In genomic region chr15:98786706-98787105, GRCh38 we compare ENCODE assay signal across 1 cellular context.
TF ChIP-seq lines count a peak whose summit lies in the region.

No MANE protein-coding gene starts in this region.

TF ChIP-seq in GM23338, 12 proteins besides CTCF, POLR2A, EP300 and RAD21:
- TF ChIP-seq, protein P1, sequence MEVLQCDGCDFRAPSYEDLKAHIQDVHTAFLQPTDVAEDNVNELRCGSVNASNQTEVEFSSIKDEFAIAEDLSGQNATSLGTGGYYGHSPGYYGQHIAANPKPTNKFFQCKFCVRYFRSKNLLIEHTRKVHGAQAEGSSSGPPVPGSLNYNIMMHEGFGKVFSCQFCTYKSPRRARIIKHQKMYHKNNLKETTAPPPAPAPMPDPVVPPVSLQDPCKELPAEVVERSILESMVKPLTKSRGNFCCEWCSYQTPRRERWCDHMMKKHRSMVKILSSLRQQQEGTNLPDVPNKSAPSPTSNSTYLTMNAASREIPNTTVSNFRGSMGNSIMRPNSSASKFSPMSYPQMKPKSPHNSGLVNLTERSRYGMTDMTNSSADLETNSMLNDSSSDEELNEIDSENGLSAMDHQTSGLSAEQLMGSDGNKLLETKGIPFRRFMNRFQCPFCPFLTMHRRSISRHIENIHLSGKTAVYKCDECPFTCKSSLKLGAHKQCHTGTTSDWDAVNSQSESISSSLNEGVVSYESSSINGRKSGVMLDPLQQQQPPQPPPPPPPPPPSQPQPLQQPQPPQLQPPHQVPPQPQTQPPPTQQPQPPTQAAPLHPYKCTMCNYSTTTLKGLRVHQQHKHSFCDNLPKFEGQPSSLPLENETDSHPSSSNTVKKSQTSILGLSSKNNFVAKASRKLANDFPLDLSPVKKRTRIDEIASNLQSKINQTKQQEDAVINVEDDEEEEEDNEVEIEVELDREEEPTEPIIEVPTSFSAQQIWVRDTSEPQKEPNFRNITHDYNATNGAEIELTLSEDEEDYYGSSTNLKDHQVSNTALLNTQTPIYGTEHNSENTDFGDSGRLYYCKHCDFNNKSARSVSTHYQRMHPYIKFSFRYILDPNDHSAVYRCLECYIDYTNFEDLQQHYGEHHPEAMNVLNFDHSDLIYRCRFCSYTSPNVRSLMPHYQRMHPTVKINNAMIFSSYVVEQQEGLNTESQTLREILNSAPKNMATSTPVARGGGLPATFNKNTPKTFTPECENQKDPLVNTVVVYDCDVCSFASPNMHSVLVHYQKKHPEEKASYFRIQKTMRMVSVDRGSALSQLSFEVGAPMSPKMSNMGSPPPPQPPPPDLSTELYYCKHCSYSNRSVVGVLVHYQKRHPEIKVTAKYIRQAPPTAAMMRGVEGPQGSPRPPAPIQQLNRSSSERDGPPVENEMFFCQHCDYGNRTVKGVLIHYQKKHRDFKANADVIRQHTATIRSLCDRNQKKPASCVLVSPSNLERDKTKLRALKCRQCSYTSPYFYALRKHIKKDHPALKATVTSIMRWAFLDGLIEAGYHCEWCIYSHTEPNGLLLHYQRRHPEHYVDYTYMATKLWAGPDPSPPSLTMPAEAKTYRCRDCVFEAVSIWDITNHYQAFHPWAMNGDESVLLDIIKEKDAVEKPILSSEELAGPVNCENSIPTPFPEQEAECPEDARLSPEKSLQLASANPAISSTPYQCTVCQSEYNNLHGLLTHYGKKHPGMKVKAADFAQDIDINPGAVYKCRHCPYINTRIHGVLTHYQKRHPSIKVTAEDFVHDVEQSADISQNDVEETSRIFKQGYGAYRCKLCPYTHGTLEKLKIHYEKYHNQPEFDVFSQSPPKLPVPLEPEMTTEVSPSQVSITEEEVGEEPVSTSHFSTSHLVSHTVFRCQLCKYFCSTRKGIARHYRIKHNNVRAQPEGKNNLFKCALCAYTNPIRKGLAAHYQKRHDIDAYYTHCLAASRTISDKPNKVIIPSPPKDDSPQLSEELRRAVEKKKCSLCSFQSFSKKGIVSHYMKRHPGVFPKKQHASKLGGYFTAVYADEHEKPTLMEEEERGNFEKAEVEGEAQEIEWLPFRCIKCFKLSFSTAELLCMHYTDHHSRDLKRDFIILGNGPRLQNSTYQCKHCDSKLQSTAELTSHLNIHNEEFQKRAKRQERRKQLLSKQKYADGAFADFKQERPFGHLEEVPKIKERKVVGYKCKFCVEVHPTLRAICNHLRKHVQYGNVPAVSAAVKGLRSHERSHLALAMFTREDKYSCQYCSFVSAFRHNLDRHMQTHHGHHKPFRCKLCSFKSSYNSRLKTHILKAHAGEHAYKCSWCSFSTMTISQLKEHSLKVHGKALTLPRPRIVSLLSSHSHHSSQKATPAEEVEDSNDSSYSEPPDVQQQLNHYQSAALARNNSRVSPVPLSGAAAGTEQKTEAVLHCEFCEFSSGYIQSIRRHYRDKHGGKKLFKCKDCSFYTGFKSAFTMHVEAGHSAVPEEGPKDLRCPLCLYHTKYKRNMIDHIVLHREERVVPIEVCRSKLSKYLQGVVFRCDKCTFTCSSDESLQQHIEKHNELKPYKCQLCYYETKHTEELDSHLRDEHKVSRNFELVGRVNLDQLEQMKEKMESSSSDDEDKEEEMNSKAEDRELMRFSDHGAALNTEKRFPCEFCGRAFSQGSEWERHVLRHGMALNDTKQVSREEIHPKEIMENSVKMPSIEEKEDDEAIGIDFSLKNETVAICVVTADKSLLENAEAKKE (CRISPR knock-in tag; IDR thresholded peaks at IDR 0.05) = no peak
- no peak for TF ChIP-seq ZNF331 (CRISPR knock-in tag; IDR thresholded peaks at IDR 0.05; ENCODE audit: low read depth)
- TF ChIP-seq EZH2phosphoT487 (IDR thresholded peaks at IDR 0.05; ENCODE audit: unreplicated experiment) = no peak
- TF ChIP-seq NANOG (IDR thresholded peaks at IDR 0.05; ENCODE audit: borderline replicate concordance) = no peak
- no peak for TF ChIP-seq CREB1 (CRISPR knock-in tag; IDR thresholded peaks at IDR 0.05; ENCODE audit: low read depth)
- no peak for TF ChIP-seq STAT1 (IDR thresholded peaks at IDR 0.05; ENCODE audit: unreplicated experiment)
- TF ChIP-seq REST (IDR thresholded peaks at IDR 0.05; ENCODE audit: unreplicated experiment) = no peak
- no peak for TF ChIP-seq ETS1 (IDR thresholded peaks at IDR 0.05)
- TF ChIP-seq JUNB (IDR thresholded peaks at IDR 0.05; ENCODE audit: unreplicated experiment) = no peak
- no peak for TF ChIP-seq POLR2AphosphoS5 (IDR thresholded peaks at IDR 0.05; ENCODE audit: low read depth)
- no peak for TF ChIP-seq EZH2 (IDR thresholded peaks at IDR 0.05; ENCODE audit: low read depth, unreplicated experiment)
- no peak for TF ChIP-seq ZNF114 (CRISPR knock-in tag; IDR thresholded peaks at IDR 0.05)
